In the genomic region with DNA sequence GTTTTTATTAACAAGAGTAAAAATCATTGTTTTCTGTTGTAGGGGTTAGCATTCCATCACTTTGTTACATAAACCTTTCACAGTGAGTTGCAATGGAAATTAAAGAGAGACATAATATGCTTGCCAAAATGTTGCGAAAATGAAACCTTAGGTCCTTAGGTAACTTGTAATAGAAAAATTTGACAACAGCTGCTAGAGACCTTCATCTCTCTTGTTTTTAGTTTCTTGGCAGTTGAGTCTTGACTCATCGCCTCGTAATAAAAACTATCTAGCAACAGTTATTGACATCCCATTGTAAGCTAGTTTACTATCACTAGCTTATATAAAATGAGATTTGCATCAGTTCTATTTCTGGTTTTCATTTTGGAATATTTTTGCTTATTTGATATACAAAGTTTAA, we compare ENCODE assay signal across 24 cellular contexts.
"Had no signal": no experiment of that assay in that cellular context is flagged by ENCODE, and none has a peak within 500 bp of the region (broad histone marks: within the 10 kb centered on the region; RNA-seq: fewer than 3 reads in every experiment).

No MANE protein-coding gene starts in this region.

- ATAC-seq: activated CD8-positive, alpha-beta T cell treated with anti-CD3 and anti-CD28 coated beads, Interleukin-2, amount 10 ng/mL, durations not matched to agents 7 days and 5 days; body of pancreas; PC-3; WTC11 had no signal

- H3K4me1 ChIP-seq: adrenal gland, body of pancreas, SJSA1 had no signal

- H3K4me3 ChIP-seq: adrenal gland, body of pancreas, cardiac muscle cell, SJSA1 had no signal

- H3K9me3 Mint-ChIP-seq: activated naive CD8-positive, alpha-beta T cell treated with anti-CD3 and anti-CD28 coated beads, Interleukin-2, amount 10 ng/mL, durations not matched to agents 7 days and 5 days; T-helper 1 cell treated with Interleukin-12 subunit alpha and Interleukin-12 subunit beta and Interleukin-4 antibody, amounts not matched to agents 30 μg/mL and 1 μg/mL, for 36 hours; WTC11 had no signal

- DNase-seq: activated CD4-positive, alpha-beta T cell treated with anti-CD3 and anti-CD28 coated beads for 48 hours; activated CD4-positive, alpha-beta T cell treated with anti-CD3 and anti-CD28 coated beads, Interleukin-2, amount 50 U/mL, for 4 hours; activated CD4-positive, CD25-positive, alpha-beta regulatory T cell treated with anti-CD3 and anti-CD28 coated beads, Interleukin-2, amount 50 U/mL, for 72 hours; activated CD8-positive, alpha-beta memory T cell treated with anti-CD3 and anti-CD28 coated beads, Interleukin-2, amount 50 U/mL, for 48 hours; activated CD8-positive, alpha-beta T cell treated with anti-CD3 and anti-CD28 coated beads, Interleukin-2, amount 10 ng/mL, durations not matched to agents 7 days and 5 days; activated naive CD4-positive, alpha-beta T cell treated with anti-CD3 and anti-CD28 coated beads, Interleukin-2, amount 50 U/mL, for 16 hours; activated naive CD8-positive, alpha-beta T cell treated with anti-CD3 and anti-CD28 coated beads, Interleukin-2, amount 10 ng/mL, durations not matched to agents 7 days and 5 days; activated T-cell treated with anti-CD3 and anti-CD28 coated beads, Interleukin-2, amount 50 U/mL, for 1 hour; adrenal gland; aorta; body of pancreas; MM.1S; NCI-H1048; NCI-H146; NCI-H187 treated with DMSO at 0.1 percent for 48 hours; NCI-H2081 treated with DMSO at 0.1 percent for 48 hours; NCI-H526; PC-3; SHP77 had no signal

- H3K36me3 ChIP-seq: adrenal gland, cardiac muscle cell, SJSA1 had no signal

- H3K4me1 Mint-ChIP-seq: activated naive CD8-positive, alpha-beta T cell treated with anti-CD3 and anti-CD28 coated beads, Interleukin-2, amount 10 ng/mL, durations not matched to agents 7 days and 5 days had no signal

- H3K27ac Mint-ChIP-seq: activated CD8-positive, alpha-beta T cell treated with anti-CD3 and anti-CD28 coated beads, Interleukin-2, amount 10 ng/mL, durations not matched to agents 7 days and 5 days; activated naive CD8-positive, alpha-beta T cell treated with anti-CD3 and anti-CD28 coated beads, Interleukin-2, amount 10 ng/mL, durations not matched to agents 7 days and 5 days; T-helper 1 cell treated with Interleukin-12 subunit alpha and Interleukin-12 subunit beta and Interleukin-4 antibody, amounts not matched to agents 30 μg/mL and 1 μg/mL, for 36 hours; WTC11 had no signal

- H3K36me3 Mint-ChIP-seq: activated naive CD8-positive, alpha-beta T cell treated with anti-CD3 and anti-CD28 coated beads, Interleukin-2, amount 10 ng/mL, durations not matched to agents 7 days and 5 days; WTC11 had no signal

- H3K9me3 ChIP-seq: adrenal gland, body of pancreas, SJSA1 had no signal

- H3K27me3 ChIP-seq: adrenal gland, body of pancreas, cardiac muscle cell had no signal

- H3K4me3 Mint-ChIP-seq: activated CD8-positive, alpha-beta T cell treated with anti-CD3 and anti-CD28 coated beads, Interleukin-2, amount 10 ng/mL, durations not matched to agents 7 days and 5 days; activated naive CD8-positive, alpha-beta T cell treated with anti-CD3 and anti-CD28 coated beads, Interleukin-2, amount 10 ng/mL, durations not matched to agents 7 days and 5 days; T-helper 1 cell treated with Interleukin-12 subunit alpha and Interleukin-12 subunit beta and Interleukin-4 antibody, amounts not matched to agents 30 μg/mL and 1 μg/mL, for 36 hours; WTC11 had no signal

- H3K27ac ChIP-seq: adrenal gland, body of pancreas, cardiac muscle cell, KMS-11, SJSA1 had no signal
